10 cellular contexts compared by ENCODE assay signal in the genomic region with DNA sequence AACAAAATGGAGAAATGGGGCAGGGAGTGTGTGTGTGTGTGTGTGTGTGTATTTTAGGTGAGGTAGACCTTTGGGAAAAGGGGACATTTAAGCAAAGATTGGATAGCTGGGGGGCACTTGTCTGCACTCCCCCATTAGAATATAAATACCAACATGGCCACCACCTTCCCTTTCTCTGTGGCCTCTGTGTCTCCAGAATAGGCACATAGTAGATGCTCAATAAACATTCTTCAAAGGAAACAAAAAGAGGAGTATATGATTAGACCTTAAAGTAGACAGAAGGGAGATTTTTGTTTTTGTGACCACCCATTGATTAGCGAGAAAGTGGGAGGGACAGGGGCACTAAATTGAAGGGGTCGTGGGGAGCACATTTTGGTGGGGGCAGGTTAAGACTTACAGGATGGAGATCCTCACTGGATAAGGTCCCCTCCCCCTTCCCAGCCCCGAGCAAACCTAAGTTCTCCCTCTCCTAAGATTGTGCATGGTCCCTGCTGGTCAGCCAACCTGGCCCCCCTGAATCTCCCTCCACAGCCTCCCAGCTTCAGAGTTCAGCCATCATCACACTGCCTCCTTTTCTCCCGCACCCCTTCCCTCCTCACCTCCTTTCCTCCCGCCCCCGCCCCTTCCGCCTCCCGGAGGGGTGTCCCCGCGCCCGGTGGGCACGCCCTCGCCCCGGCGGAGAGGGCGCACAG. TPM values are rescaled to one million over a fixed set of nuclear protein-coding genes. Genes with fewer than 3 reads are reported as not detected.
DNase-seq lines count a peak whose midpoint lies in the region; ATAC-seq and TF ChIP-seq lines count a peak whose summit lies in the region.
"Had no signal": no experiment of that assay in that cellular context is flagged by ENCODE, and none has a peak within 500 bp of the region (broad histone marks: within the 10 kb centered on the region; RNA-seq: fewer than 3 reads in every experiment).

No MANE protein-coding gene starts in this region.

- H3K9me3 ChIP-seq in HUES64 (ENCODE audit: insufficient read depth, low read depth, low read length) (no peaks in the 10 kb centered on the region), iPS-18a (ENCODE audit: control insufficient read depth, low read depth, low read length) (no peaks in the 10 kb centered on the region), smooth muscle cell (replicated peaks; ENCODE audit: low read depth) (no peaks in the 10 kb centered on the region)

- H3K4me3 ChIP-seq in HUES64 (ENCODE audit: low read length) (peak overlapping the region; percentile 90), iPS-18a (ENCODE audit: low read length) (peak overlapping the region; percentile 91), smooth muscle cell (peak overlapping the region; percentile 96)

- peak overlapping the region; percentile 70 for H3K4me3 Mint-ChIP-seq in activated T-helper 2 cell treated with anti-CD3 and anti-CD28 coated beads, Interferon-gamma antibody, Interleukin-2, Interleukin-4, amounts not matched to agents 10 μg/mL and 5 μg/mL and 100 μg/mL, durations not matched to agents 14 hours and 24 hours and 36 hours (ENCODE audit: low read depth)

- H3K4me1 ChIP-seq in HUES64 (ENCODE audit: insufficient read depth, low read length) (no peaks in the 10 kb centered on the region), iPS-18a (ENCODE audit: control insufficient read depth, low read depth, low read length) (no peaks in the 10 kb centered on the region), smooth muscle cell (ENCODE audit: low read depth) (peaks cover 10% of the 10 kb centered on the region)

- H3K9me3 Mint-ChIP-seq in activated T-helper 2 cell treated with anti-CD3 and anti-CD28 coated beads, Interferon-gamma antibody, Interleukin-2, Interleukin-4, amounts not matched to agents 10 μg/mL and 5 μg/mL and 100 μg/mL, durations not matched to agents 14 hours and 24 hours and 36 hours = no peaks in the 10 kb centered on the region

- no peaks in the 10 kb centered on the region for H4K20me1 ChIP-seq in smooth muscle cell (ENCODE audit: low read depth)

- DNase-seq in activated T-helper 2 cell treated with anti-CD3 and anti-CD28 coated beads, Interferon-gamma antibody, Interleukin-2, Interleukin-4, amounts not matched to agents 10 μg/mL and 5 μg/mL and 100 μg/mL, durations not matched to agents 14 hours and 24 hours and 36 hours (ENCODE audit: low spot score) = no peak
- DNase-seq in smooth muscle cell (lab: John Stamatoyannopoulos, UW; ENCODE audit: unreplicated experiment) (no peak), COLO668 (lab: John Stamatoyannopoulos, UW; ENCODE audit: unreplicated experiment) (no peak)
- DNase-seq: activated CD8-positive, alpha-beta memory T cell treated with anti-CD3 and anti-CD28 coated beads, Interleukin-2, amount 10 ng/mL, durations not matched to agents 7 days and 5 days had no signal

- peaks cover 36% of the 10 kb centered on the region for H3K79me2 ChIP-seq in smooth muscle cell (ENCODE audit: low read depth)

- no peaks in the 10 kb centered on the region for H3F3A ChIP-seq in smooth muscle cell (ENCODE audit: low read depth)

- H3K4me1 Mint-ChIP-seq in activated T-helper 2 cell treated with anti-CD3 and anti-CD28 coated beads, Interferon-gamma antibody, Interleukin-2, Interleukin-4, amounts not matched to agents 10 μg/mL and 5 μg/mL and 100 μg/mL, durations not matched to agents 14 hours and 24 hours and 36 hours (ENCODE audit: low read depth) = peaks cover 30% of the 10 kb centered on the region

- no peak for TF ChIP-seq CTCF in smooth muscle cell (IDR thresholded peaks at IDR 0.05; ENCODE audit: borderline replicate concordance, insufficient read depth, poor library complexity, severe bottlenecking)

- H3K27me3 Mint-ChIP-seq in activated T-helper 2 cell treated with anti-CD3 and anti-CD28 coated beads, Interferon-gamma antibody, Interleukin-2, Interleukin-4, amounts not matched to agents 10 μg/mL and 5 μg/mL and 100 μg/mL, durations not matched to agents 14 hours and 24 hours and 36 hours (ENCODE audit: low read depth) = peaks cover 17% of the 10 kb centered on the region

- peak overlapping the region; percentile 3 for H3K27ac Mint-ChIP-seq in activated T-helper 2 cell treated with anti-CD3 and anti-CD28 coated beads, Interferon-gamma antibody, Interleukin-2, Interleukin-4, amounts not matched to agents 10 μg/mL and 5 μg/mL and 100 μg/mL, durations not matched to agents 14 hours and 24 hours and 36 hours
- H3K27ac Mint-ChIP-seq: activated CD8-positive, alpha-beta memory T cell treated with anti-CD3 and anti-CD28 coated beads, Interleukin-2, amount 10 ng/mL, durations not matched to agents 7 days and 5 days had no signal

- WGBS in HUES64 = 5% methylated on average over 16 of the region's 16 CpGs
- 7% methylated on average over 15 of the region's 16 CpGs for WGBS in smooth muscle cell (ENCODE audit: low lambda C conversion rate)

- H3K27me3 ChIP-seq in HUES64 (ENCODE audit: insufficient read depth, low read length) (peaks cover 33% of the 10 kb centered on the region), iPS-18a (ENCODE audit: control insufficient read depth, insufficient read depth, low read length) (peaks cover 29% of the 10 kb centered on the region), smooth muscle cell (ENCODE audit: low read depth) (peaks cover 4% of the 10 kb centered on the region)
- H3K27me3 ChIP-seq: foreskin keratinocyte had no signal

- peak overlapping the region; percentile 99 for H3K4me2 ChIP-seq in smooth muscle cell

- H2AFZ ChIP-seq in smooth muscle cell (ENCODE audit: low read depth) = peak overlapping the region; percentile 99

- intact Hi-C loops in activated T-helper 2 cell treated with anti-CD3 and anti-CD28 coated beads, Interferon-gamma antibody, Interleukin-2, Interleukin-4, amounts not matched to agents 10 μg/mL and 5 μg/mL and 100 μg/mL, durations not matched to agents 14 hours and 24 hours and 36 hours (cut with micrococcal nuclease) = loop anchor here (10.0 kb wide), 1 partner anchor 567 kb away; no protein-coding TSS in a partner anchor

- H3K9ac ChIP-seq in HUES64 (ENCODE audit: low read depth, low read length) (no peak overlapping the region), iPS-18a (ENCODE audit: low read length) (no peak overlapping the region), smooth muscle cell (ENCODE audit: low read depth) (peak overlapping the region; percentile 82)

- ATAC-seq in GM21737 (IDR thresholded peaks at IDR 0.05; ENCODE audit: unreplicated experiment) (no peak), HG02885 (IDR thresholded peaks at IDR 0.05; ENCODE audit: poor library complexity, unreplicated experiment) (no peak), HG03135 (IDR thresholded peaks at IDR 0.05; ENCODE audit: unreplicated experiment) (no peak)

- H3K27ac ChIP-seq in HUES64 (ENCODE audit: low read depth, low read length) (no peak overlapping the region), iPS-18a (ENCODE audit: low read length) (no peak overlapping the region), smooth muscle cell (ENCODE audit: low read depth) (no peak overlapping the region)

- H3K36me3 Mint-ChIP-seq in activated T-helper 2 cell treated with anti-CD3 and anti-CD28 coated beads, Interferon-gamma antibody, Interleukin-2, Interleukin-4, amounts not matched to agents 10 μg/mL and 5 μg/mL and 100 μg/mL, durations not matched to agents 14 hours and 24 hours and 36 hours (ENCODE audit: low read depth) = no peaks in the 10 kb centered on the region
- H3K36me3 Mint-ChIP-seq: activated CD8-positive, alpha-beta memory T cell treated with anti-CD3 and anti-CD28 coated beads, Interleukin-2, amount 10 ng/mL, durations not matched to agents 7 days and 5 days had no signal

- H3K36me3 ChIP-seq in HUES64 (ENCODE audit: insufficient read depth, low read length) (no peaks in the 10 kb centered on the region), iPS-18a (ENCODE audit: control insufficient read depth, low read depth, low read length) (no peaks in the 10 kb centered on the region), smooth muscle cell (ENCODE audit: low read depth) (no peaks in the 10 kb centered on the region)

RNA-seq across cellular contexts. Expression of gene TSHZ2, which starts 0.5 kb away (rescaled TPM):
- 1.2 TPM for polyA plus RNA-seq in HUES64 (2013, experiment 1 of 2)
- 3.5 TPM for polyA plus RNA-seq in HUES64 (2013, experiment 2 of 2)
- total RNA-seq in activated T-helper 2 cell treated with anti-CD3 and anti-CD28 coated beads, Interferon-gamma antibody, Interleukin-2, Interleukin-4, amounts not matched to agents 10 μg/mL and 5 μg/mL and 100 μg/mL, durations not matched to agents 14 hours and 24 hours and 36 hours = 19.8 and 23.0 TPM in 2 replicates
- total RNA-seq in smooth muscle cell = 6.6 and 13.7 TPM in 2 replicates
- polyA plus RNA-seq in smooth muscle cell = 4.8 and 6.3 TPM in 2 replicates
